ENCODE assay signal across 15 cellular contexts in the genomic region with DNA sequence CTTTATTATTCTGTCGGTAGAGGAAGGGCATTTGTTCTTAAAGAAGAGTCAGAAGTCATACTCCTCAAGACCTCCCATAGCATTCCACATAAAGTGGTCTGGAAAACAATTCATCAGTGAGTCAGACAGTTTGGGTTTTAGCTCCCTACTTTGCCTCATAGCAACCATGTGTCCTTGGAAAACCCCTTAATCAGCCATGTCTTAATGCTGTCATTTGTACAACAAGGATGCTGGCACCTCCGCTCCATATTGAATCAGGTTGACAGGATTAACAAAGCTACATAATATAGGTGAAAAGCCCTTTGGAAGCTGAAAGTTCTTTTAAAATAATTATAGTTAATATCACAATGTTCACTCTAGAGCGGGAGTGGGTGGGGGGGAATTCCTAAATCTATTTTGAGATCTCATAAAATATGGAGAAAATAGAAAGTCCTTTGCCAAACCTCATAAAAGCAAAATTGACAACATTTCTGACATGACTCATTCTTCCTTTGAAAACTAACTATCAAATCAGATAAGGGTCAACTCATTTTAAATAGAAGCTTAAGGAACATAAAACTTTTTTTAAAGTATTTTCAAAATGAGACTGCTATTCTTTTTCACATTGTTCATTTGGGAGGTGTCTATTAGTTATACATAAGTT. TPM values are rescaled to one million over a fixed set of nuclear protein-coding genes. Genes with fewer than 3 reads are reported as not detected.
DNase-seq lines count a peak whose midpoint lies in the region; ATAC-seq and TF ChIP-seq lines count a peak whose summit lies in the region.
"Had no signal": no experiment of that assay in that cellular context is flagged by ENCODE, and none has a peak within 500 bp of the region (broad histone marks: within the 10 kb centered on the region; RNA-seq: fewer than 3 reads in every experiment).

No MANE protein-coding gene starts in this region.

- no peak for ATAC-seq in sciatic nerve
- ATAC-seq: T-helper 17 cell had no signal

- H3K4me3 Mint-ChIP-seq in activated CD4-positive, alpha-beta T cell treated with anti-CD3 and anti-CD28 coated beads, Interleukin-2, amount 10 ng/mL, durations not matched to agents 24 days and 14 days = peak overlapping the region; percentile 1
- no peak overlapping the region for H3K4me3 Mint-ChIP-seq in stimulated activated naive CD8-positive, alpha-beta T cell treated with anti-CD3 and anti-CD28 coated beads, Interleukin-15, Interleukin-2, amounts not matched to agents 100 ng/mL and 50 ng/mL, for 24 hours
- H3K4me3 Mint-ChIP-seq: activated CD4-positive, alpha-beta memory T cell treated with anti-CD3 and anti-CD28 coated beads, Interleukin-2, amount 10 ng/mL, durations not matched to agents 7 days and 5 days; neural crest cell; T-helper 17 cell had no signal

- no peak for DNase-seq in activated CD4-positive, alpha-beta T cell treated with anti-CD3 and anti-CD28 coated beads, Interleukin-2, amount 10 ng/mL, durations not matched to agents 24 days and 14 days
- DNase-seq in activated CD4-positive, alpha-beta T cell treated with anti-CD3 and anti-CD28 coated beads for 48 hours = no peak
- DNase-seq in WERI-Rb-1 (peak; percentile 55), fibroblast of the conjunctiva (ENCODE audit: low read depth) (peak; percentile 10), sciatic nerve (ENCODE audit: low spot score) (no peak), NCI-H1092 treated with DMSO at 0.1 percent for 48 hours (lab: John Stamatoyannopoulos, UW) (no peak)
- no peak for DNase-seq in stimulated activated CD4-positive, alpha-beta T cell treated with anti-CD3 and anti-CD28 coated beads, Interleukin-4, amount 100 ng/mL, for 4 hours
- DNase-seq: activated CD4-positive, alpha-beta memory T cell treated with anti-CD3 and anti-CD28 coated beads, Interleukin-2, amount 10 ng/mL, durations not matched to agents 7 days and 5 days; aorta; DMS79 treated with DMSO at 0.1 percent for 48 hours; erythroblast; stimulated activated naive CD4-positive, alpha-beta T cell; T-helper 17 cell had no signal

- TF ChIP-seq CTCF in WERI-Rb-1 (IDR thresholded peaks at IDR 0.05; ENCODE audit: low read depth, low read length) = no peak

- H3K4me3 ChIP-seq in WERI-Rb-1 (ENCODE audit: low read depth, low read length) = no peak overlapping the region

- no peaks in the 10 kb centered on the region for H3K36me3 Mint-ChIP-seq in activated CD4-positive, alpha-beta T cell treated with anti-CD3 and anti-CD28 coated beads, Interleukin-2, amount 10 ng/mL, durations not matched to agents 24 days and 14 days (ENCODE audit: low read depth)
- no peaks in the 10 kb centered on the region for H3K36me3 Mint-ChIP-seq in stimulated activated naive CD8-positive, alpha-beta T cell treated with anti-CD3 and anti-CD28 coated beads, Interleukin-15, Interleukin-2, amounts not matched to agents 100 ng/mL and 50 ng/mL, for 24 hours (ENCODE audit: low read depth)

- H3K27ac Mint-ChIP-seq in activated CD4-positive, alpha-beta T cell treated with anti-CD3 and anti-CD28 coated beads, Interleukin-2, amount 10 ng/mL, durations not matched to agents 24 days and 14 days = peak overlapping the region; percentile 56
- H3K27ac Mint-ChIP-seq in stimulated activated naive CD8-positive, alpha-beta T cell treated with anti-CD3 and anti-CD28 coated beads, Interleukin-15, Interleukin-2, amounts not matched to agents 100 ng/mL and 50 ng/mL, for 24 hours = peak overlapping the region; percentile 78
- H3K27ac Mint-ChIP-seq: activated CD4-positive, alpha-beta memory T cell treated with anti-CD3 and anti-CD28 coated beads, Interleukin-2, amount 10 ng/mL, durations not matched to agents 7 days and 5 days; T-helper 17 cell had no signal

- H3K27me3 ChIP-seq in WERI-Rb-1 (ENCODE audit: insufficient read depth, low read depth, severe bottlenecking) = no peaks in the 10 kb centered on the region

- H3K36me3 ChIP-seq in WERI-Rb-1 = no peaks in the 10 kb centered on the region

- no peaks in the 10 kb centered on the region for H3K27me3 Mint-ChIP-seq in activated CD4-positive, alpha-beta T cell treated with anti-CD3 and anti-CD28 coated beads, Interleukin-2, amount 10 ng/mL, durations not matched to agents 24 days and 14 days
- H3K27me3 Mint-ChIP-seq in stimulated activated naive CD8-positive, alpha-beta T cell treated with anti-CD3 and anti-CD28 coated beads, Interleukin-15, Interleukin-2, amounts not matched to agents 100 ng/mL and 50 ng/mL, for 24 hours = no peaks in the 10 kb centered on the region
- H3K27me3 Mint-ChIP-seq: activated CD4-positive, alpha-beta memory T cell treated with anti-CD3 and anti-CD28 coated beads, Interleukin-2, amount 10 ng/mL, durations not matched to agents 7 days and 5 days; T-helper 17 cell had no signal

- H3K27ac ChIP-seq in WERI-Rb-1 = no peak overlapping the region

- H3K9me3 ChIP-seq in WERI-Rb-1 (ENCODE audit: severe bottlenecking) = no peaks in the 10 kb centered on the region

- peaks cover 17% of the 10 kb centered on the region for H3K4me1 Mint-ChIP-seq in activated CD4-positive, alpha-beta T cell treated with anti-CD3 and anti-CD28 coated beads, Interleukin-2, amount 10 ng/mL, durations not matched to agents 24 days and 14 days
- peaks cover 35% of the 10 kb centered on the region for H3K4me1 Mint-ChIP-seq in stimulated activated naive CD8-positive, alpha-beta T cell treated with anti-CD3 and anti-CD28 coated beads, Interleukin-15, Interleukin-2, amounts not matched to agents 100 ng/mL and 50 ng/mL, for 24 hours (ENCODE audit: low read depth)
- H3K4me1 Mint-ChIP-seq: activated CD4-positive, alpha-beta memory T cell treated with anti-CD3 and anti-CD28 coated beads, Interleukin-2, amount 10 ng/mL, durations not matched to agents 7 days and 5 days; T-helper 17 cell had no signal

- no peaks in the 10 kb centered on the region for H3K9me3 Mint-ChIP-seq in activated CD4-positive, alpha-beta T cell treated with anti-CD3 and anti-CD28 coated beads, Interleukin-2, amount 10 ng/mL, durations not matched to agents 24 days and 14 days
- H3K9me3 Mint-ChIP-seq in stimulated activated naive CD8-positive, alpha-beta T cell treated with anti-CD3 and anti-CD28 coated beads, Interleukin-15, Interleukin-2, amounts not matched to agents 100 ng/mL and 50 ng/mL, for 24 hours = peaks cover under 1% of the 10 kb centered on the region
- H3K9me3 Mint-ChIP-seq: activated CD4-positive, alpha-beta memory T cell treated with anti-CD3 and anti-CD28 coated beads, Interleukin-2, amount 10 ng/mL, durations not matched to agents 7 days and 5 days; neural crest cell had no signal

- intact Hi-C loops in activated CD4-positive, alpha-beta T cell treated with anti-CD3 and anti-CD28 coated beads, Interleukin-2, amount 10 ng/mL, durations not matched to agents 24 days and 14 days (cut with micrococcal nuclease) = loop anchor here (1.0 to 2.0 kb wide), 2 partner anchors 10 to 47 kb away; no protein-coding TSS in a partner anchor
- intact Hi-C loops in sciatic nerve (cut with DNase I) = no loop called here

RNA-seq across cellular contexts. Expression of a gene that starts 37.3 kb away (rescaled TPM):
- not detected in 2 replicates for total RNA-seq in activated CD4-positive, alpha-beta T cell treated with anti-CD3 and anti-CD28 coated beads, Interleukin-2, amount 10 ng/mL, durations not matched to agents 24 days and 14 days
- 16.1 TPM for total RNA-seq in sciatic nerve
- total RNA-seq: activated CD4-positive, alpha-beta memory T cell treated with anti-CD3 and anti-CD28 coated beads, Interleukin-2, amount 10 ng/mL, durations not matched to agents 7 days and 5 days had no signal

Comparison
In these comparisons a context has a peak if more than half of its experiments do, and no peak if none do; other contexts are left out.
1. DNase-seq: peak in WERI-Rb-1 (single experiment) and fibroblast of the conjunctiva (single experiment); none in activated CD4-positive, alpha-beta T cell treated with anti-CD3 and anti-CD28 coated beads, Interleukin-2, amount 10 ng/mL, durations not matched to agents 24 days and 14 days (single experiment), activated CD4-positive, alpha-beta T cell treated with anti-CD3 and anti-CD28 coated beads for 48 hours (single experiment), sciatic nerve (single experiment), NCI-H1092 treated with DMSO at 0.1 percent for 48 hours (single experiment) and stimulated activated CD4-positive, alpha-beta T cell treated with anti-CD3 and anti-CD28 coated beads, Interleukin-4, amount 100 ng/mL, for 4 hours (0 of 2).
2. RNA of a gene that starts 37.3 kb away (total RNA-seq): 16.1 TPM in sciatic nerve (single experiment); not detected in activated CD4-positive, alpha-beta T cell treated with anti-CD3 and anti-CD28 coated beads, Interleukin-2, amount 10 ng/mL, durations not matched to agents 24 days and 14 days; every median in the first group is over 10 times any median in the second.